In genomic region chr2:27306136-27306535, GRCh38 we compare ENCODE assay signal across 16 cellular contexts. TPM values are rescaled to one million over a fixed set of nuclear protein-coding genes. Genes with fewer than 3 reads are reported as not detected.
DNase-seq lines count a peak whose midpoint lies in the region; ATAC-seq and TF ChIP-seq lines count a peak whose summit lies in the region.
"Had no signal": no experiment of that assay in that cellular context is flagged by ENCODE, and none has a peak within 500 bp of the region (broad histone marks: within the 10 kb centered on the region; RNA-seq: fewer than 3 reads in every experiment).

No MANE protein-coding gene starts in this region.

- peaks cover 5% of the 10 kb centered on the region for H3K27me3 ChIP-seq in CD8-positive, alpha-beta T cell (ENCODE audit: insufficient read depth, low read length)
- H3K27me3 ChIP-seq in GM23338 (ENCODE audit: insufficient read depth) (peaks cover 57% of the 10 kb centered on the region), osteoblast (ENCODE audit: insufficient read depth, low read length) (peaks cover 44% of the 10 kb centered on the region), esophagus squamous epithelium (peaks cover 12 to 47% (median 20%) of the 10 kb centered on the region in 4 donors), ovary (peaks cover 4% of the 10 kb centered on the region)
- H3K27me3 ChIP-seq in effector memory CD4-positive, alpha-beta T cell (replicated peaks; ENCODE audit: control insufficient read depth, insufficient read depth, low read length, poor library complexity, severe bottlenecking): peaks cover 14% of the 10 kb centered on the region

- H3K9me3 Mint-ChIP-seq in CD8-positive, alpha-beta T cell: no peaks in the 10 kb centered on the region
- no peaks in the 10 kb centered on the region for H3K9me3 Mint-ChIP-seq in GM23338

- H3K27me3 Mint-ChIP-seq in CD8-positive, alpha-beta T cell (ENCODE audit: low read depth): peaks cover 21% of the 10 kb centered on the region
- peaks cover 54% of the 10 kb centered on the region for H3K27me3 Mint-ChIP-seq in GM23338 (ENCODE audit: insufficient read depth, low read depth, poor library complexity)

- no peaks in the 10 kb centered on the region for H3K36me3 ChIP-seq in CD8-positive, alpha-beta T cell (ENCODE audit: insufficient read depth, low read length)
- H3K36me3 ChIP-seq in GM23338 (ENCODE audit: insufficient read depth) (no peaks in the 10 kb centered on the region), osteoblast (ENCODE audit: insufficient read depth, low read length) (peaks cover 9% of the 10 kb centered on the region), esophagus squamous epithelium (peaks cover 0 to 13% (median 0%) of the 10 kb centered on the region in 3 donors), ovary (no peaks in the 10 kb centered on the region)
- H3K36me3 ChIP-seq in effector memory CD4-positive, alpha-beta T cell (ENCODE audit: control insufficient read depth, insufficient read depth, low read length): no peaks in the 10 kb centered on the region
- H3K36me3 ChIP-seq: uterus had no signal

- H3K4me3 ChIP-seq in CD8-positive, alpha-beta T cell (ENCODE audit: low read depth, low read length): peak overlapping the region; percentile 37
- H3K4me3 ChIP-seq in GM23338: peak overlapping the region; percentile 55
- H3K4me3 ChIP-seq in effector memory CD4-positive, alpha-beta T cell (ENCODE audit: insufficient read depth, low read depth, low read length, poor library complexity, severe bottlenecking): peak overlapping the region; percentile 37
- no peak overlapping the region for H3K4me3 ChIP-seq in osteoblast (ENCODE audit: insufficient read depth, low read length)
- H3K4me3 ChIP-seq in esophagus squamous epithelium: peak overlapping the region in 1 of 4 donors; percentile 44
- H3K4me3 ChIP-seq in ovary: no peak overlapping the region
- H3K4me3 ChIP-seq: body of pancreas, uterus had no signal

- no peak for TF ChIP-seq CTCF in CD8-positive, alpha-beta T cell (IDR thresholded peaks at IDR 0.05)
- TF ChIP-seq CTCF in GM23338 (conservative IDR thresholded peaks at IDR 0.05; ENCODE audit: low read depth in 2 of 2) (no peak), osteoblast (IDR thresholded peaks at IDR 0.05; ENCODE audit: extremely low read depth, low read depth, low read length) (no peak), esophagus squamous epithelium (IDR thresholded peaks at IDR 0.05) (no peak), ovary (IDR thresholded peaks at IDR 0.05) (no peak)

- peak; percentile 8 for ATAC-seq in CD8-positive, alpha-beta T cell
- peak; percentile 15 for ATAC-seq in GM23338
- ATAC-seq: body of pancreas had no signal

- peaks cover 4% of the 10 kb centered on the region; the same call in 1 of the 2 replicates for H4K20me1 ChIP-seq in GM23338 (replicated peaks; ENCODE audit: insufficient read depth)
- peaks cover 16% of the 10 kb centered on the region for H4K20me1 ChIP-seq in osteoblast (ENCODE audit: insufficient read depth, low read length)

- TF ChIP-seq POLR2A in esophagus squamous epithelium (IDR thresholded peaks at IDR 0.05): no peak
- TF ChIP-seq POLR2A in ovary (IDR thresholded peaks at IDR 0.05): no peak

- no peaks in the 10 kb centered on the region for H3K79me2 ChIP-seq in GM23338 (replicated peaks; ENCODE audit: insufficient read depth)
- no peaks in the 10 kb centered on the region for H3K79me2 ChIP-seq in osteoblast (ENCODE audit: insufficient read depth, low read length)

- H3K4me1 Mint-ChIP-seq in CD8-positive, alpha-beta T cell (ENCODE audit: low read depth): peaks cover 9% of the 10 kb centered on the region
- H3K4me1 Mint-ChIP-seq in GM23338: peaks cover 6% of the 10 kb centered on the region

- H3K27ac Mint-ChIP-seq in CD8-positive, alpha-beta T cell: no peak overlapping the region
- H3K27ac Mint-ChIP-seq in GM23338: no peak overlapping the region

- CTCF ChIA-PET in CD8-positive, alpha-beta T cell (lab: Charles Lee): interaction anchor here (1.3 to 3.8 kb wide), 3 partner anchors 11 to 344 kb away, joined by 4 to 34 read pairs (median 6); partner anchors contain the start of gene TRIM54

- POLR2A ChIA-PET in CD8-positive, alpha-beta T cell (lab: Charles Lee): no interaction called here

- H3K36me3 Mint-ChIP-seq in CD8-positive, alpha-beta T cell: peaks cover 16% of the 10 kb centered on the region
- H3K36me3 Mint-ChIP-seq in GM23338 (ENCODE audit: low read depth): 0 out of 3 replicates have a peak, but pooled peaks cover 5% of the 10 kb centered on the region

- 27 to 63% methylated on average over 5 to 12 of the region's 26 CpGs for WGBS in esophagus squamous epithelium, 2 donors
- WGBS in ovary, 3 donors: 22 to 31% (median 30%) methylated on average over 22 to 26 of the region's 26 CpGs

- H3F3A ChIP-seq in GM23338 (replicated peaks; ENCODE audit: low read depth): peaks cover 10% of the 10 kb centered on the region; the same call in 1 of the 2 replicates

- no peak for TF ChIP-seq EP300 in ovary (IDR thresholded peaks at IDR 0.05)

- peak overlapping the region; percentile 29 for H3K4me3 Mint-ChIP-seq in CD8-positive, alpha-beta T cell
- H3K4me3 Mint-ChIP-seq in GM23338: peak overlapping the region; percentile 60

- H3K9me2 ChIP-seq in GM23338 (ENCODE audit: insufficient read depth): no peaks in the 10 kb centered on the region

- DNase-seq in CD8-positive, alpha-beta T cell: no peak
- DNase-seq in GM23338 (ENCODE audit: low spot score) (peak; percentile 46), osteoblast (ENCODE audit: insufficient read length, low spot score, missing footprints) (peak; percentile 31), esophagus squamous epithelium (lab: John Stamatoyannopoulos, UW) (no peak), ovary (no peak), NCI-H524 treated with DMSO at 0.1 percent for 48 hours (lab: John Stamatoyannopoulos, UW) (no peak)
- no peak for DNase-seq in effector memory CD4-positive, alpha-beta T cell
- DNase-seq: foreskin melanocyte, IMR-90, NCI-H1092 treated with DMSO at 0.1 percent for 48 hours, NCI-H345, uterus had no signal

- peaks cover 14% of the 10 kb centered on the region for H3K4me1 ChIP-seq in CD8-positive, alpha-beta T cell (ENCODE audit: insufficient read depth, low read length)
- H3K4me1 ChIP-seq in GM23338 (ENCODE audit: insufficient read depth) (peaks cover 9% of the 10 kb centered on the region), osteoblast (ENCODE audit: insufficient read depth, low read length) (no peaks in the 10 kb centered on the region), esophagus squamous epithelium (peaks cover 16 to 36% (median 20%) of the 10 kb centered on the region in 3 donors), ovary (ENCODE audit: insufficient read depth) (peaks cover 4% of the 10 kb centered on the region)
- H3K4me1 ChIP-seq in effector memory CD4-positive, alpha-beta T cell (ENCODE audit: control insufficient read depth, insufficient read depth, low read length, poor library complexity, severe bottlenecking): peaks cover 11% of the 10 kb centered on the region

- H3K9me3 ChIP-seq in CD8-positive, alpha-beta T cell (ENCODE audit: low read length): no peaks in the 10 kb centered on the region
- no peaks in the 10 kb centered on the region for H3K9me3 ChIP-seq in effector memory CD4-positive, alpha-beta T cell (ENCODE audit: control insufficient read depth, low read length)
- no peaks in the 10 kb centered on the region for H3K9me3 ChIP-seq in osteoblast (ENCODE audit: low read depth, low read length)
- no peaks in the 10 kb centered on the region for H3K9me3 ChIP-seq in esophagus squamous epithelium
- H3K9me3 ChIP-seq in ovary: no peaks in the 10 kb centered on the region
- H3K9me3 ChIP-seq: body of pancreas, uterus had no signal

- H3K27ac ChIP-seq in CD8-positive, alpha-beta T cell (ENCODE audit: low read depth, low read length): no peak overlapping the region
- no peak overlapping the region for H3K27ac ChIP-seq in GM23338 (ENCODE audit: low read depth)
- H3K27ac ChIP-seq in effector memory CD4-positive, alpha-beta T cell (ENCODE audit: insufficient read depth, low read length, poor library complexity, severe bottlenecking): no peak overlapping the region
- H3K27ac ChIP-seq in osteoblast (ENCODE audit: low read depth, low read length): no peak overlapping the region
- H3K27ac ChIP-seq in esophagus squamous epithelium: no peak overlapping the region
- no peak overlapping the region for H3K27ac ChIP-seq in ovary
- H3K27ac ChIP-seq: body of pancreas, C4-2B, uterus, VCaP had no signal

- peak overlapping the region; percentile 84 for H3K4me2 ChIP-seq in GM23338
- no peak overlapping the region for H3K4me2 ChIP-seq in osteoblast (ENCODE audit: insufficient read depth, low read length)

- H2AFZ ChIP-seq in GM23338 (peak overlapping the region; percentile 94), osteoblast (ENCODE audit: low read length) (no peak overlapping the region)

- intact Hi-C loops in CD8-positive, alpha-beta T cell (cut with DNase I, micrococcal nuclease): no loop called here
- intact Hi-C loops in esophagus squamous epithelium (cut with DNase I): loop anchor here (10.0 kb wide), 1 partner anchor 211 kb away; no protein-coding TSS in a partner anchor
- intact Hi-C loops in ovary (cut with DNase I): loop anchor here in 1 of 4 donors (10.0 kb wide), 1 partner anchor 461 kb away; the partner anchor contains the start of gene DPYSL5

RNA-seq across cellular contexts. Expression of gene UCN, which starts 2.1 kb away (rescaled TPM):
- 1 to 10 TPM; 1.2 to 1.5 TPM for total RNA-seq in CD8-positive, alpha-beta T cell
- total RNA-seq in GM23338 (2014; rRNA removed; shearing (Covaris generic)): 0.59 TPM in 1 of 2 replicates, not detected in the other
- 0.30 and 0.99 TPM in 2 replicates for polyA plus RNA-seq in GM23338 (2016; fragmentation: Nextera tagmentation; extraction: Ambion mirVana)
- 0.36 and 1.2 TPM in 2 replicates for total RNA-seq in osteoblast
- total RNA-seq in esophagus squamous epithelium: 1 to 10 TPM in 1 of 4 donors, not detected in 3; 1.1 TPM
- 1 to 10 TPM; 1.4 to 5.6 (median 1.6) TPM for total RNA-seq in ovary
- polyA plus RNA-seq in ovary: 1 to 10 TPM in 1 of 2 donors, not detected in 1; 1.5 TPM
- total RNA-seq: G401, IMR-90 had no signal

RNA-seq across cellular contexts. Expression of gene MPV17, which starts 16.8 kb away (rescaled TPM):
- 10 to 100 TPM; 23.6 to 26.0 TPM for total RNA-seq in CD8-positive, alpha-beta T cell
- total RNA-seq in GM23338 (2014; rRNA removed; shearing (Covaris generic)): 52.5 and 68.9 TPM in 2 replicates
- polyA plus RNA-seq in GM23338 (2016; fragmentation: Nextera tagmentation; extraction: Ambion mirVana) (93.1 and 94.2 TPM in 2 replicates), ovary (100 to 1,000 TPM in 1 of 2 donors, 10 to 100 TPM in 1; 61.8 to 169 TPM)
- total RNA-seq in osteoblast (98.8 and 112 TPM in 2 replicates), esophagus squamous epithelium (10 to 100 TPM; 39.3 to 66.1 (median 48.1) TPM), ovary (10 to 100 TPM; 47.0 to 64.3 (median 59.9) TPM)

RNA-seq across cellular contexts. Expression of gene TRIM54, which starts 23.9 kb away (rescaled TPM):
- total RNA-seq in CD8-positive, alpha-beta T cell: not detected
- total RNA-seq in GM23338 (2014; rRNA removed; shearing (Covaris generic)): 3.3 and 4.5 TPM in 2 replicates
- polyA plus RNA-seq in GM23338 (2016; fragmentation: Nextera tagmentation; extraction: Ambion mirVana) (1.6 and 3.4 TPM in 2 replicates), ovary (under 1 TPM; 0.20 to 0.21 TPM)
- total RNA-seq in osteoblast (not detected in 2 replicates), esophagus squamous epithelium (not detected), ovary (under 1 TPM in 4 of 7 donors, not detected in 3; 0.12 to 0.72 (median 0.49) TPM)
- total RNA-seq: G401, IMR-90 had no signal

RNA-seq across cellular contexts. Expression of gene DNAJC5G, which starts 30.9 kb away (rescaled TPM):
- not detected for total RNA-seq in CD8-positive, alpha-beta T cell
- 0.39 and 0.59 TPM in 2 replicates for total RNA-seq in GM23338 (2014; rRNA removed; shearing (Covaris generic))
- polyA plus RNA-seq in GM23338 (2016; fragmentation: Nextera tagmentation; extraction: Ambion mirVana): not detected in 2 replicates
- not detected in 2 replicates for total RNA-seq in osteoblast
- total RNA-seq in esophagus squamous epithelium: under 1 TPM in 1 of 4 donors, not detected in 3; 0.38 TPM
- under 1 TPM in 1 of 7 donors, not detected in 6; 0.56 TPM for total RNA-seq in ovary
- polyA plus RNA-seq in ovary: under 1 TPM; 0.16 to 0.83 TPM
- total RNA-seq: G401, IMR-90 had no signal
- polyA plus RNA-seq: IMR-90 had no signal

RNA-seq across cellular contexts. Expression of gene SLC30A3, which starts 43.3 kb away (rescaled TPM):
- total RNA-seq in CD8-positive, alpha-beta T cell: not detected
- 5.1 and 8.3 TPM in 2 replicates for total RNA-seq in GM23338 (2014; rRNA removed; shearing (Covaris generic))
- 4.1 and 6.0 TPM in 2 replicates for polyA plus RNA-seq in GM23338 (2016; fragmentation: Nextera tagmentation; extraction: Ambion mirVana)
- total RNA-seq in osteoblast: under 0.01 and 0.88 TPM in 2 replicates
- total RNA-seq in esophagus squamous epithelium: under 1 TPM in 2 of 4 donors, not detected in 2; 0.18 to 0.19 TPM
- 1 to 10 TPM in 1 of 7 donors, under 1 TPM in 3, not detected in 3; 0.23 to 1.1 (median 0.45) TPM for total RNA-seq in ovary
- polyA plus RNA-seq in ovary: under 1 TPM; 0.27 to 0.38 TPM
- total RNA-seq: body of pancreas, IMR-90 had no signal

Comparison
In these comparisons a context has a peak if more than half of its experiments do, and no peak if none do; other contexts are left out.
1. DNase-seq: peak in GM23338 (single experiment) and osteoblast (single experiment); none in CD8-positive, alpha-beta T cell (0 of 7), effector memory CD4-positive, alpha-beta T cell (0 of 3), esophagus squamous epithelium (single experiment), ovary (0 of 5) and NCI-H524 treated with DMSO at 0.1 percent for 48 hours (single experiment).
2. H3K4me3 ChIP-seq: peak in CD8-positive, alpha-beta T cell (single experiment), GM23338 (single experiment) and effector memory CD4-positive, alpha-beta T cell (single experiment); none in osteoblast (single experiment) and ovary (single experiment).